In genomic region chr12:96431067-96431466, GRCh38 we compare ENCODE assay signal across 23 cellular contexts. TPM values are rescaled to one million over a fixed set of nuclear protein-coding genes. Genes with fewer than 3 reads are reported as not detected.
"Had no signal": no experiment of that assay in that cellular context is flagged by ENCODE, and none has a peak within 500 bp of the region (broad histone marks: within the 10 kb centered on the region; RNA-seq: fewer than 3 reads in every experiment).

No MANE protein-coding gene starts in this region.

- H3K9me3 ChIP-seq: breast epithelium, gastrocnemius medialis, heart right ventricle, left ventricle myocardium inferior, upper lobe of left lung had no signal

- H3K27ac ChIP-seq: breast epithelium, epithelial cell of prostate, gastrocnemius medialis, heart right ventricle, left ventricle myocardium inferior, upper lobe of left lung had no signal

- ATAC-seq: effector memory CD8-positive, alpha-beta T cell; gastrocnemius medialis; heart right ventricle; natural killer cell treated with Interleukin-12 subunit alpha and Interleukin-12 subunit beta and Interleukin-15 and Interleukin-18, amount 100 ng/mL, for 72 hours; right cardiac atrium had no signal

- H3K27me3 Mint-ChIP-seq: activated CD4-positive, alpha-beta T cell treated with anti-CD3 and anti-CD28 coated beads, Interleukin-2, amount 10 ng/mL, durations not matched to agents 24 days and 14 days; dendritic cell treated with granulocyte-macrophage colony-stimulating factor and Interleukin-4, amounts not matched to agents 40 ng/mL and 50 ng/mL, for 4 days; effector memory CD8-positive, alpha-beta T cell; natural killer cell treated with Interleukin-12 subunit alpha and Interleukin-12 subunit beta and Interleukin-15 and Interleukin-18, amount 100 ng/mL, for 72 hours; progenitor cell of endocrine pancreas had no signal

- H3K4me3 ChIP-seq: breast epithelium, gastrocnemius medialis, heart right ventricle, left ventricle myocardium inferior, upper lobe of left lung had no signal

- H3K27me3 ChIP-seq: breast epithelium, gastrocnemius medialis, heart right ventricle, upper lobe of left lung had no signal

- DNase-seq: activated CD4-positive, alpha-beta T cell treated with anti-CD3 and anti-CD28 coated beads, Interleukin-2, amount 10 ng/mL, durations not matched to agents 24 days and 14 days; activated CD4-positive, CD25-positive, alpha-beta regulatory T cell; activated CD8-positive, alpha-beta memory T cell treated with anti-CD3 and anti-CD28 coated beads, Interleukin-2, amount 50 U/mL, for 48 hours; activated naive CD4-positive, alpha-beta T cell; aorta; cerebellar nuclear complex; effector memory CD8-positive, alpha-beta T cell; gastrocnemius medialis; heart right ventricle; left ventricle myocardium inferior; occipital lobe; right cardiac atrium; small intestine; stimulated activated CD4-positive, alpha-beta T cell treated with anti-CD3 and anti-CD28 coated beads, Interleukin-4, amount 100 ng/mL, for 4 hours; stimulated activated CD8-positive, alpha-beta memory T cell treated with anti-CD3 and anti-CD28 coated beads, Interleukin-4, amount 100 ng/mL, for 48 hours; stimulated activated naive CD4-positive, alpha-beta T cell treated with Interleukin-2 at 50 U/mL for 16 hours; T-helper 2 cell; upper lobe of left lung had no signal

- H3K9me3 Mint-ChIP-seq: dendritic cell treated with granulocyte-macrophage colony-stimulating factor and Interleukin-4, amounts not matched to agents 40 ng/mL and 50 ng/mL, for 4 days; effector memory CD8-positive, alpha-beta T cell had no signal

- H3K36me3 Mint-ChIP-seq: natural killer cell treated with Interleukin-12 subunit alpha and Interleukin-12 subunit beta and Interleukin-15 and Interleukin-18, amount 100 ng/mL, for 72 hours had no signal

- H3K27ac Mint-ChIP-seq: activated CD4-positive, alpha-beta T cell treated with anti-CD3 and anti-CD28 coated beads, Interleukin-2, amount 10 ng/mL, durations not matched to agents 24 days and 14 days; dendritic cell treated with granulocyte-macrophage colony-stimulating factor and Interleukin-4, amounts not matched to agents 40 ng/mL and 50 ng/mL, for 4 days; effector memory CD8-positive, alpha-beta T cell; natural killer cell treated with Interleukin-12 subunit alpha and Interleukin-12 subunit beta and Interleukin-15 and Interleukin-18, amount 100 ng/mL, for 72 hours; progenitor cell of endocrine pancreas had no signal

- H3K4me3 Mint-ChIP-seq: activated CD4-positive, alpha-beta T cell treated with anti-CD3 and anti-CD28 coated beads, Interleukin-2, amount 10 ng/mL, durations not matched to agents 24 days and 14 days; dendritic cell treated with granulocyte-macrophage colony-stimulating factor and Interleukin-4, amounts not matched to agents 40 ng/mL and 50 ng/mL, for 4 days; effector memory CD8-positive, alpha-beta T cell; natural killer cell treated with Interleukin-12 subunit alpha and Interleukin-12 subunit beta and Interleukin-15 and Interleukin-18, amount 100 ng/mL, for 72 hours had no signal

- H3K36me3 ChIP-seq: breast epithelium, gastrocnemius medialis, heart right ventricle, left ventricle myocardium inferior, upper lobe of left lung had no signal

RNA-seq across cellular contexts. Expression of gene CFAP54, which starts 58.3 kb away (rescaled TPM):
- total RNA-seq: gastrocnemius medialis had no signal
